31 cellular contexts compared by ENCODE assay signal in genomic region chr10:98431016-98431415, GRCh38. TPM values are rescaled to one million over a fixed set of nuclear protein-coding genes. Genes with fewer than 3 reads are reported as not detected.
DNase-seq lines count a peak whose midpoint lies in the region; ATAC-seq and TF ChIP-seq lines count a peak whose summit lies in the region.
"Had no signal": no experiment of that assay in that cellular context is flagged by ENCODE, and none has a peak within 500 bp of the region (broad histone marks: within the 10 kb centered on the region; RNA-seq: fewer than 3 reads in every experiment).

No MANE protein-coding gene starts in this region.

- no peak overlapping the region for H2BK20ac ChIP-seq in IMR-90 (ENCODE audit: low read depth, low read length)

- H4K8ac ChIP-seq in IMR-90 (ENCODE audit: low read depth in 2 of 2, low read length in 2 of 2): no peak overlapping the region
- no peak overlapping the region for H4K8ac ChIP-seq in mesenchymal stem cell (ENCODE audit: low read length)

- no peak for TF ChIP-seq RAD21 in IMR-90 (IDR thresholded peaks at IDR 0.05; ENCODE audit: low read length)

- H3K27me3 Mint-ChIP-seq in immature natural killer cell (ENCODE audit: low read depth in 3 of 3): no peaks in the 10 kb centered on the region
- H3K27me3 Mint-ChIP-seq: progenitor cell of endocrine pancreas had no signal

- H3K18ac ChIP-seq in IMR-90 (ENCODE audit: low read depth, low read length) (no peak overlapping the region), mesenchymal stem cell (ENCODE audit: low read depth in 1 of 2, low read length in 2 of 2) (no peak overlapping the region)

- H3K9ac ChIP-seq in IMR-90 (ENCODE audit: low read depth, low read length) (no peak overlapping the region), mesenchymal stem cell (ENCODE audit: low read length) (no peak overlapping the region)
- H3K9ac ChIP-seq: BLaER1 treated with 17β-estradiol and CSF1 and Interleukin-3, amounts not matched to agents 10 nM and 100 nM; GM23248; neural progenitor cell had no signal

- peaks cover 9% of the 10 kb centered on the region; the same call in 1 of the 2 replicates for H3K4me1 ChIP-seq in IMR-90 (ENCODE audit: control insufficient read depth, insufficient read depth, low read length)
- peaks cover 21% of the 10 kb centered on the region for H3K4me1 ChIP-seq in mesenchymal stem cell (ENCODE audit: control insufficient read depth, insufficient read depth, low read depth, low read length)
- H3K4me1 ChIP-seq: neural progenitor cell, Peyer's patch, sigmoid colon, SJCRH30, stomach, vagina had no signal

- H3K4me3 ChIP-seq in IMR-90 (ENCODE audit: insufficient read depth, low read depth, low read length): no peak overlapping the region
- no peak overlapping the region for H3K4me3 ChIP-seq in mesenchymal stem cell (ENCODE audit: insufficient read depth in 1 of 2, low read depth in 1 of 2, low read length in 2 of 2)
- H3K4me3 ChIP-seq: BLaER1 treated with 17β-estradiol and CSF1 and Interleukin-3, amounts not matched to agents 10 nM and 100 nM; GM23248; neural progenitor cell; Peyer's patch; sigmoid colon; SJCRH30; stomach; vagina had no signal

- peaks cover 12% of the 10 kb centered on the region; the same call in 1 of the 2 replicates for H3K9me1 ChIP-seq in IMR-90 (ENCODE audit: insufficient read depth, low read length)

- peak overlapping the region in 1 of 6 donors; percentile 58 for H3K27ac Mint-ChIP-seq in immature natural killer cell
- H3K27ac Mint-ChIP-seq: neural progenitor cell, progenitor cell of endocrine pancreas had no signal

- no peak for TF ChIP-seq POLR2A in IMR-90 (IDR thresholded peaks at IDR 0.05; ENCODE audit: low read depth, low read length)

- H3K27ac ChIP-seq in IMR-90 (ENCODE audit: insufficient read depth, low read length) (no peak overlapping the region), mesenchymal stem cell (ENCODE audit: low read length, poor library complexity, severe bottlenecking) (peak overlapping the region; percentile 9)
- H3K27ac ChIP-seq: BLaER1 treated with 17β-estradiol and CSF1 and Interleukin-3, amounts not matched to agents 10 nM and 100 nM; GM23248; neural progenitor cell; Peyer's patch; sigmoid colon; SJCRH30; stomach; vagina; WERI-Rb-1 had no signal

- H2AK5ac ChIP-seq in IMR-90 (ENCODE audit: low read depth, low read length) (no peak overlapping the region), mesenchymal stem cell (ENCODE audit: low read length, severe bottlenecking) (no peak overlapping the region)

- H4K91ac ChIP-seq in IMR-90 (ENCODE audit: insufficient read depth, low read depth, low read length) (no peak overlapping the region), mesenchymal stem cell (ENCODE audit: low read length) (peak overlapping the region; percentile 61)

- H3K56ac ChIP-seq in IMR-90 (ENCODE audit: extremely low read depth, insufficient read depth, low read length): no peak overlapping the region

- H3K14ac ChIP-seq in IMR-90 (replicated peaks; ENCODE audit: low read depth, low read length) (no peak overlapping the region), mesenchymal stem cell (ENCODE audit: low read length in 2 of 2) (no peak overlapping the region)

- ATAC-seq in IMR-90 (ENCODE audit: low read depth) (no peak), GM21528 (IDR thresholded peaks at IDR 0.05; ENCODE audit: low FRiP score, unreplicated experiment) (no peak)
- ATAC-seq: left lobe of liver had no signal

- H2AK9ac ChIP-seq in IMR-90 (replicated peaks; ENCODE audit: low read depth, low read length, poor library complexity): no peak overlapping the region

- H3K79me1 ChIP-seq in IMR-90 (ENCODE audit: low read depth in 1 of 2, low read length in 2 of 2) (peaks cover 0 to 3% of the 10 kb centered on the region in 2 experiments; a peak in 2 of 4 replicates), mesenchymal stem cell (replicated peaks; ENCODE audit: low read length, poor library complexity, severe bottlenecking) (peaks cover 11% of the 10 kb centered on the region)

- peak; percentile 49 for DNase-seq in Caki2 (ENCODE audit: low read depth)
- DNase-seq in IMR-90: no peak
- DNase-seq in glomerular visceral epithelial cell (ENCODE audit: extremely low spot score): peak; percentile 79
- DNase-seq in mesenchymal stem cell: no peak
- DNase-seq in NCI-H446 (lab: John Stamatoyannopoulos, UW): no peak
- no peak for DNase-seq in immature natural killer cell
- DNase-seq: activated CD4-positive, alpha-beta T cell treated with anti-CD3 and anti-CD28 coated beads for 4 hours; activated gamma-delta T cell; dermis blood vessel endothelial cell; DMS53; GM23248; hippocampal formation; mesendoderm; NCI-H1092; NCI-H1694; NCI-H446 treated with DMSO at 0.1 percent for 48 hours; NCI-H774; Peyer's patch; sigmoid colon; SJCRH30; stimulated activated CD4-positive, alpha-beta T cell treated with anti-CD3 and anti-CD28 coated beads, Interleukin-12 subunit alpha, Interleukin-12 subunit beta, amount 100 ng/mL, for 4 hours; stimulated activated CD4-positive, alpha-beta T cell treated with anti-CD3 and anti-CD28 coated beads, Interleukin-2, amount 100 ng/mL, for 48 hours; stomach; SW 1271; WERI-Rb-1 had no signal

- H2BK5ac ChIP-seq in IMR-90 (ENCODE audit: low read depth, low read length, poor library complexity, severe bottlenecking) (no peak overlapping the region), mesenchymal stem cell (ENCODE audit: low read depth, low read length, poor library complexity, severe bottlenecking) (no peak overlapping the region)

- H3K27me3 ChIP-seq in IMR-90 (ENCODE audit: control insufficient read depth, insufficient read depth, low read length): no peaks in the 10 kb centered on the region
- no peaks in the 10 kb centered on the region for H3K27me3 ChIP-seq in mesenchymal stem cell (ENCODE audit: control insufficient read depth in 1 of 2, insufficient read depth in 1 of 2, low read length in 2 of 2)
- H3K27me3 ChIP-seq: BLaER1 treated with 17β-estradiol and CSF1 and Interleukin-3, amounts not matched to agents 10 nM and 100 nM; neural progenitor cell; Peyer's patch; sigmoid colon; SJCRH30; stomach; vagina had no signal

- H4K20me1 ChIP-seq in IMR-90 (ENCODE audit: insufficient read depth, low read length): no peaks in the 10 kb centered on the region

- no peak overlapping the region for H2BK15ac ChIP-seq in IMR-90 (ENCODE audit: low read depth, low read length)
- no peak overlapping the region for H2BK15ac ChIP-seq in mesenchymal stem cell (ENCODE audit: low read depth, poor library complexity, severe bottlenecking)

- no peak overlapping the region for H2BK12ac ChIP-seq in mesenchymal stem cell (ENCODE audit: low read length in 2 of 2)

- POLR2A ChIA-PET in IMR-90 (lab: Charles Lee; ENCODE audit: unreplicated experiment): no interaction called here

- no peak overlapping the region for H3K4me2 ChIP-seq in IMR-90 (ENCODE audit: low read depth, low read length)
- H3K4me2 ChIP-seq in mesenchymal stem cell (ENCODE audit: low read length, poor library complexity, severe bottlenecking): no peak overlapping the region
- H3K4me2 ChIP-seq: BLaER1 treated with 17β-estradiol and CSF1 and Interleukin-3, amounts not matched to agents 10 nM and 100 nM; neural progenitor cell had no signal

- H3K9me3 ChIP-seq in IMR-90 (ENCODE audit: control insufficient read depth, insufficient read depth, low read length): no peaks in the 10 kb centered on the region
- H3K9me3 ChIP-seq in mesenchymal stem cell (ENCODE audit: control insufficient read depth, low read length): peaks cover 17% of the 10 kb centered on the region
- H3K9me3 ChIP-seq: Peyer's patch, stomach, vagina had no signal

- dilution Hi-C loops in IMR-90 (cut with HindIII; ENCODE audit: low sequenced_read_pairs, unreplicated experiment): no loop called here

- no peak overlapping the region for H3K23ac ChIP-seq in IMR-90 (ENCODE audit: low read depth, low read length)
- H3K23ac ChIP-seq in mesenchymal stem cell (ENCODE audit: low read length in 2 of 2): no peak overlapping the region

- H2BK120ac ChIP-seq in IMR-90 (ENCODE audit: low read depth, low read length) (no peak overlapping the region), mesenchymal stem cell (ENCODE audit: low read depth, low read length) (no peak overlapping the region)

- no TSS peak for BruUV-seq in IMR-90 (replicated peaks; lab: Mats Ljungman, UMichigan)

- no peak for TF ChIP-seq CTCF in IMR-90 (conservative IDR thresholded peaks at IDR 0.05; ENCODE audit: low read depth, low read length)

- no peak overlapping the region for H4K5ac ChIP-seq in IMR-90 (ENCODE audit: low read depth, low read length)

- peaks cover 25 to 59% (median 38%) of the 10 kb centered on the region in 3 donors for H3K36me3 Mint-ChIP-seq in immature natural killer cell

- in situ Hi-C loops in Caki2 (cut with HindIII; ENCODE audit: low pct_unique_long_range_greater_than_20kb, low sequenced_read_pairs) (no loop called here), IMR-90 (cut with MboI; ENCODE audit: low sequenced_read_pairs) (no loop called here)

- H3K9me3 Mint-ChIP-seq in immature natural killer cell: peaks cover 0 to 4% (median 0%) of the 10 kb centered on the region in 6 donors

- peak overlapping the region; percentile 3 for H2AFZ ChIP-seq in IMR-90 (replicated peaks; ENCODE audit: low read length, poor library complexity)
- no peak overlapping the region for H2AFZ ChIP-seq in mesenchymal stem cell (ENCODE audit: low read depth, low read length)
- H2AFZ ChIP-seq: GM23248, neural progenitor cell had no signal

- CTCF ChIA-PET in IMR-90 (lab: Yijun Ruan, JAX): interaction anchor here (0.6 kb wide), 1 partner anchor 778 kb away, joined by 5 read pairs; no protein-coding TSS in a partner anchor

- H3K4me3 Mint-ChIP-seq in immature natural killer cell: no peak overlapping the region
- H3K4me3 Mint-ChIP-seq: neural progenitor cell had no signal

- H3K36me3 ChIP-seq in IMR-90 (ENCODE audit: control insufficient read depth, insufficient read depth, low read length): peaks cover 62% of the 10 kb centered on the region
- peaks cover 53 to 97% of the 10 kb centered on the region in 2 experiments for H3K36me3 ChIP-seq in mesenchymal stem cell (ENCODE audit: control insufficient read depth in 1 of 2, insufficient read depth in 2 of 2, low read depth in 1 of 2, low read length in 2 of 2)
- H3K36me3 ChIP-seq: SJCRH30, WERI-Rb-1 had no signal

- no peak overlapping the region for H3K4ac ChIP-seq in IMR-90 (ENCODE audit: low read depth, low read length)
- H3K4ac ChIP-seq in mesenchymal stem cell (ENCODE audit: low read depth in 1 of 2, low read length in 2 of 2): no peak overlapping the region

- intact Hi-C loops in IMR-90 (cut with micrococcal nuclease): no loop called here

- no CpG with 5 or more reads among the region's 8 CpGs for WGBS in IMR-90 (ENCODE audit: extremely low coverage in 2 of 2, insufficient read length in 1 of 2), 2 experiments
- WGBS in mesenchymal stem cell: 92% methylated on average over 8 of the region's 8 CpGs

- H3K4me1 Mint-ChIP-seq in immature natural killer cell: peaks cover 0 to 6% of the 10 kb centered on the region in 2 donors
- H3K4me1 Mint-ChIP-seq: neural progenitor cell had no signal

RNA-seq across cellular contexts. Expression of gene HPS1, which starts 15.7 kb away (rescaled TPM):
- 27.0 and 31.1 TPM in 2 replicates for total RNA-seq in Caki2 (2014; rRNA removed; shearing (Covaris generic); ENCODE audit: low replicate concordance)
- total RNA-seq in IMR-90 (2012; rRNA removed): 14.0 and 15.8 TPM in 2 replicates
- polyA plus RNA-seq in IMR-90 (2012; rRNA removed) (55.2 and 60.9 TPM in 2 replicates), immature natural killer cell (100 to 1,000 TPM in 1 of 3 donors, 10 to 100 TPM in 2; 72.4 to 110 (median 85.6) TPM)
- 48.7 and 61.4 TPM in 2 replicates for polyA plus RNA-seq in IMR-90 (2012; cell fraction: cytosol; rRNA removed)
- 100 and 167 TPM in 2 replicates for polyA plus RNA-seq in IMR-90 (2012; cell fraction: nucleus; rRNA removed; ENCODE audit: low replicate concordance)
- 68.1 TPM for polyA plus RNA-seq in mesenchymal stem cell (2013, experiment 1 of 2)
- 67.1 TPM for polyA plus RNA-seq in mesenchymal stem cell (2013, experiment 2 of 2)

RNA-seq across cellular contexts. Expression of gene PYROXD2, which starts 16.0 kb away (rescaled TPM):
- total RNA-seq in Caki2 (2014; rRNA removed; shearing (Covaris generic); ENCODE audit: low replicate concordance): 7.0 and 7.1 TPM in 2 replicates
- total RNA-seq in IMR-90 (2012; rRNA removed): 5.8 and 6.5 TPM in 2 replicates
- polyA plus RNA-seq in IMR-90 (2012; rRNA removed) (16.3 and 16.4 TPM in 2 replicates), immature natural killer cell (10 to 100 TPM in 2 of 3 donors, 1 to 10 TPM in 1; 8.5 to 21.1 (median 17.3) TPM)
- polyA plus RNA-seq in IMR-90 (2012; cell fraction: cytosol; rRNA removed): 11.1 and 18.4 TPM in 2 replicates
- 78.4 and 95.1 TPM in 2 replicates for polyA plus RNA-seq in IMR-90 (2012; cell fraction: nucleus; rRNA removed; ENCODE audit: low replicate concordance)
- 4.8 TPM for polyA plus RNA-seq in mesenchymal stem cell (2013, experiment 1 of 2)
- polyA plus RNA-seq in mesenchymal stem cell (2013, experiment 2 of 2): 5.4 TPM

Comparison
In these comparisons a context has a peak if more than half of its experiments do, and no peak if none do; other contexts are left out.
1. DNase-seq: peak in Caki2 (single experiment) and glomerular visceral epithelial cell (single experiment); none in IMR-90 (single experiment), mesenchymal stem cell (single experiment), NCI-H446 (0 of 2) and immature natural killer cell (0 of 3).